In the genomic region with DNA sequence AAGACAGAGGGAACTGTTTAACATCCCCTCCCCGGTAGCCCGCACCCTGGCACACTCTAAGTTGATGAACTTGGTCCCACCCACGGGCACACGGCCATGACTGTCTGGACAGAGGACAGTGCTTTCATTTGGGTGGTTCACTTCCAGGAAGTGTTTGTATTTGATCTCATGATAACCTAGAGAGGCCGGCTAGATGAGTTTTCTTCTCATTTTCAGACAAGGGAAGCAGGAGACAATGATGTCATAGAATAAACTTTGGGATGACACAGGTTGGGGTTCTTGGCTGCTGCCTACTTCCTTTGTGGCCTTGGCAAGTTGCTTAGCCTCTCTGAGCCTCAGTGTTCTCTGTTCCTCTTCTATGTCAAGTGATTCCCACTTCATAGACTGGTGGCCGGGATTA, we compare ENCODE assay signal across 17 cellular contexts. TPM values are rescaled to one million over a fixed set of nuclear protein-coding genes. Genes with fewer than 3 reads are reported as not detected.
A peak's percentile ranks its signal among the peaks of the same experiment; 100 is the strongest.
DNase-seq lines count a peak whose midpoint lies in the region; ATAC-seq and TF ChIP-seq lines count a peak whose summit lies in the region.
"Had no signal": no experiment of that assay in that cellular context is flagged by ENCODE, and none has a peak within 500 bp of the region (broad histone marks: within the 10 kb centered on the region; RNA-seq: fewer than 3 reads in every experiment).

No MANE protein-coding gene starts in this region.

- H3K9me3 Mint-ChIP-seq in activated T-helper 1 cell treated with anti-CD3 and anti-CD28 coated beads, Interleukin-12 subunit alpha, Interleukin-12 subunit beta, Interleukin-2, Interleukin-4 antibody, amounts not matched to agents 30 ng/mL and 10 ng/mL and 1 ng/mL, durations not matched to agents 14 hours and 24 hours and 36 hours = no peaks in the 10 kb centered on the region
- H3K9me3 Mint-ChIP-seq: activated B cell treated with CpG ODN at 0.5 μM for 24 hours; activated T-helper 17 cell treated with anti-CD3 and anti-CD28 coated beads, Interleukin-2, amount 50 U/mL, for 72 hours had no signal

- H3K9me3 ChIP-seq in lower lobe of right lung (no peaks in the 10 kb centered on the region), Peyer's patch (no peaks in the 10 kb centered on the region)
- H3K9me3 ChIP-seq: esophagus squamous epithelium, psoas muscle, thoracic aorta had no signal

- H3K4me1 Mint-ChIP-seq in activated T-helper 1 cell treated with anti-CD3 and anti-CD28 coated beads, Interleukin-12 subunit alpha, Interleukin-12 subunit beta, Interleukin-2, Interleukin-4 antibody, amounts not matched to agents 30 ng/mL and 10 ng/mL and 1 ng/mL, durations not matched to agents 14 hours and 24 hours and 36 hours (ENCODE audit: low read depth) = no peaks in the 10 kb centered on the region
- H3K4me1 Mint-ChIP-seq: activated B cell treated with CpG ODN at 0.5 μM for 24 hours; activated T-helper 17 cell treated with anti-CD3 and anti-CD28 coated beads, Interleukin-2, amount 50 U/mL, for 72 hours; B cell had no signal

- H3K27me3 Mint-ChIP-seq in activated T-helper 1 cell treated with anti-CD3 and anti-CD28 coated beads, Interleukin-12 subunit alpha, Interleukin-12 subunit beta, Interleukin-2, Interleukin-4 antibody, amounts not matched to agents 30 ng/mL and 10 ng/mL and 1 ng/mL, durations not matched to agents 14 hours and 24 hours and 36 hours (ENCODE audit: insufficient read depth) = no peaks in the 10 kb centered on the region

- intact Hi-C loops in lower lobe of right lung (cut with DNase I) = no loop called here
- intact Hi-C loops in activated T-helper 1 cell treated with anti-CD3 and anti-CD28 coated beads, Interleukin-12 subunit alpha, Interleukin-12 subunit beta, Interleukin-2, Interleukin-4 antibody, amounts not matched to agents 30 ng/mL and 10 ng/mL and 1 ng/mL, durations not matched to agents 14 hours and 24 hours and 36 hours (cut with micrococcal nuclease) = no loop called here

- H3K27ac ChIP-seq in lower lobe of right lung (peak overlapping the region; percentile 21), Peyer's patch (no peak overlapping the region), coronary artery (no peak overlapping the region)
- H3K27ac ChIP-seq: esophagus squamous epithelium, psoas muscle, thoracic aorta had no signal

- TF ChIP-seq POLR2A in Peyer's patch (IDR thresholded peaks at IDR 0.05) = no peak

- no peaks in the 10 kb centered on the region for H3K36me3 Mint-ChIP-seq in activated T-helper 1 cell treated with anti-CD3 and anti-CD28 coated beads, Interleukin-12 subunit alpha, Interleukin-12 subunit beta, Interleukin-2, Interleukin-4 antibody, amounts not matched to agents 30 ng/mL and 10 ng/mL and 1 ng/mL, durations not matched to agents 14 hours and 24 hours and 36 hours (ENCODE audit: low read depth)

- H3K36me3 ChIP-seq in lower lobe of right lung (no peaks in the 10 kb centered on the region), Peyer's patch (no peaks in the 10 kb centered on the region)
- H3K36me3 ChIP-seq: esophagus squamous epithelium, thoracic aorta had no signal

- ATAC-seq in lower lobe of right lung = peak; percentile 65 to 74
- no peak for ATAC-seq in GM21576 (IDR thresholded peaks at IDR 0.05; ENCODE audit: unreplicated experiment)
- ATAC-seq: activated T-helper 17 cell treated with anti-CD3 and anti-CD28 coated beads, Interleukin-2, amount 50 U/mL, for 72 hours; psoas muscle had no signal

- no peak overlapping the region for H3K4me3 Mint-ChIP-seq in activated T-helper 1 cell treated with anti-CD3 and anti-CD28 coated beads, Interleukin-12 subunit alpha, Interleukin-12 subunit beta, Interleukin-2, Interleukin-4 antibody, amounts not matched to agents 30 ng/mL and 10 ng/mL and 1 ng/mL, durations not matched to agents 14 hours and 24 hours and 36 hours
- H3K4me3 Mint-ChIP-seq: activated B cell treated with CpG ODN at 0.5 μM for 24 hours; activated T-helper 17 cell treated with anti-CD3 and anti-CD28 coated beads, Interleukin-2, amount 50 U/mL, for 72 hours; B cell had no signal

- H3K4me1 ChIP-seq in lower lobe of right lung (peaks cover 5% of the 10 kb centered on the region), Peyer's patch (no peaks in the 10 kb centered on the region)
- H3K4me1 ChIP-seq: psoas muscle had no signal

- peak; percentile 23 for DNase-seq in Daoy (ENCODE audit: low read depth)
- peak; percentile 48 for DNase-seq in HT1080 (ENCODE audit: low read depth)
- peak; percentile 7 for DNase-seq in dermis blood vessel endothelial cell
- DNase-seq in lower lobe of right lung = no peak
- DNase-seq in activated T-helper 1 cell treated with anti-CD3 and anti-CD28 coated beads, Interleukin-12 subunit alpha, Interleukin-12 subunit beta, Interleukin-2, Interleukin-4 antibody, amounts not matched to agents 30 ng/mL and 10 ng/mL and 1 ng/mL, durations not matched to agents 14 hours and 24 hours and 36 hours (ENCODE audit: low spot score) = no peak
- DNase-seq in Peyer's patch = no peak
- DNase-seq in coronary artery (ENCODE audit: low spot score) = no peak
- DNase-seq: activated B cell treated with CpG ODN at 0.5 μM for 24 hours, esophagus squamous epithelium, NCI-H1930, NCI-H510A, psoas muscle, SHP77 had no signal

- no peak overlapping the region for H3K4me3 ChIP-seq in lower lobe of right lung
- H3K4me3 ChIP-seq in Peyer's patch = no peak overlapping the region
- H3K4me3 ChIP-seq in coronary artery = no peak overlapping the region
- H3K4me3 ChIP-seq: esophagus squamous epithelium, psoas muscle, thoracic aorta had no signal

- TF ChIP-seq CTCF in lower lobe of right lung (IDR thresholded peaks at IDR 0.05) = no peak
- no peak for TF ChIP-seq CTCF in Peyer's patch (IDR thresholded peaks at IDR 0.05)
- TF ChIP-seq CTCF in coronary artery (IDR thresholded peaks at IDR 0.05) = no peak

- no peak overlapping the region for H3K27ac Mint-ChIP-seq in activated T-helper 1 cell treated with anti-CD3 and anti-CD28 coated beads, Interleukin-12 subunit alpha, Interleukin-12 subunit beta, Interleukin-2, Interleukin-4 antibody, amounts not matched to agents 30 ng/mL and 10 ng/mL and 1 ng/mL, durations not matched to agents 14 hours and 24 hours and 36 hours
- H3K27ac Mint-ChIP-seq: activated B cell treated with CpG ODN at 0.5 μM for 24 hours; activated T-helper 17 cell treated with anti-CD3 and anti-CD28 coated beads, Interleukin-2, amount 50 U/mL, for 72 hours; B cell had no signal

- H3K27me3 ChIP-seq in lower lobe of right lung (ENCODE audit: low read depth) = no peaks in the 10 kb centered on the region
- no peaks in the 10 kb centered on the region for H3K27me3 ChIP-seq in Peyer's patch
- H3K27me3 ChIP-seq: esophagus squamous epithelium had no signal

RNA-seq across cellular contexts. Expression of a gene that starts 16.1 kb away (rescaled TPM):
- 2.5 and 3.6 TPM in 2 replicates for total RNA-seq in Daoy (2014; rRNA removed; shearing (Covaris generic))
- 4.1 and 6.6 TPM in 2 replicates for total RNA-seq in HT1080 (2014; rRNA removed; shearing (Covaris generic))
- 4.2 and 4.4 TPM in 2 replicates for polyA plus RNA-seq in HT1080 (2015; cell fraction: cytosol; rRNA removed)
- polyA plus RNA-seq in HT1080 (2015; cell fraction: nucleus; rRNA removed) = 4.8 and 7.2 TPM in 2 replicates
- 8.6 and 9.7 TPM in 2 replicates for total RNA-seq in dermis blood vessel endothelial cell
- 10.6 TPM for total RNA-seq in lower lobe of right lung
- 10.1 and 10.3 TPM in 2 replicates for total RNA-seq in activated T-helper 1 cell treated with anti-CD3 and anti-CD28 coated beads, Interleukin-12 subunit alpha, Interleukin-12 subunit beta, Interleukin-2, Interleukin-4 antibody, amounts not matched to agents 30 ng/mL and 10 ng/mL and 1 ng/mL, durations not matched to agents 14 hours and 24 hours and 36 hours
- 10 to 100 TPM in 3 of 4 donors, 1 to 10 TPM in 1; 8.3 to 39.9 (median 18.6) TPM for total RNA-seq in Peyer's patch

Comparison
In these comparisons a context has a peak if more than half of its experiments do, and no peak if none do; other contexts are left out.
1. DNase-seq: peak in Daoy (single experiment), HT1080 (single experiment) and dermis blood vessel endothelial cell (single experiment); none in lower lobe of right lung (single experiment), activated T-helper 1 cell treated with anti-CD3 and anti-CD28 coated beads, Interleukin-12 subunit alpha, Interleukin-12 subunit beta, Interleukin-2, Interleukin-4 antibody, amounts not matched to agents 30 ng/mL and 10 ng/mL and 1 ng/mL, durations not matched to agents 14 hours and 24 hours and 36 hours (single experiment), Peyer's patch (0 of 3) and coronary artery (single experiment).